1 cellular context compared by ENCODE assay signal in genomic region chr16:75267631-75268264, GRCh38.
TF ChIP-seq lines count a peak whose summit lies in the region.

No MANE protein-coding gene starts in this region.

TF ChIP-seq in HepG2, 621 proteins besides CTCF, POLR2A, EP300 and RAD21 (continued from another document):
- TF ChIP-seq LRRFIP1 (CRISPR knock-in tag; conservative IDR thresholded peaks at IDR 0.05) (no peak), BCL6 (CRISPR knock-in tag; IDR thresholded peaks at IDR 0.05) (no peak), RBM39 (IDR thresholded peaks at IDR 0.05; ENCODE audit: low read depth, low read length, poor library complexity, severe bottlenecking) (no peak), CHD2 (IDR thresholded peaks at IDR 0.05; ENCODE audit: low read depth, low read length) (no peak), ZNF709 (CRISPR knock-in tag; IDR thresholded peaks at IDR 0.05) (no peak)
